Comparison of ENCODE assay signal across 17 cellular contexts in genomic region chr2:217861334-217861877, GRCh38.
"Had no signal": no experiment of that assay in that cellular context is flagged by ENCODE, and none has a peak within 500 bp of the region (broad histone marks: within the 10 kb centered on the region; RNA-seq: fewer than 3 reads in every experiment).

No MANE protein-coding gene starts in this region.

- H3K9me3 ChIP-seq: stomach had no signal

- H3K36me3 ChIP-seq: cardiac muscle cell had no signal

- H3K4me3 ChIP-seq: cardiac muscle cell, SK-N-MC, skin epidermis, stomach had no signal

- H3K9me3 Mint-ChIP-seq: activated CD4-positive, alpha-beta memory T cell treated with anti-CD3 and anti-CD28 coated beads for 36 hours; effector memory CD8-positive, alpha-beta T cell; naive thymus-derived CD4-positive, alpha-beta T cell; T-cell; WTC11 had no signal

- DNase-seq: activated CD4-positive, alpha-beta memory T cell treated with anti-CD3 and anti-CD28 coated beads for 36 hours; activated CD4-positive, alpha-beta T cell treated with anti-CD3 and anti-CD28 coated beads for 36 hours; amniotic stem cell; effector memory CD8-positive, alpha-beta T cell; glutamatergic neuron; mesenchymal stem cell; naive thymus-derived CD4-positive, alpha-beta T cell; retina; stimulated activated CD4-positive, alpha-beta T cell treated with anti-CD3 and anti-CD28 coated beads, Interleukin-4, amount 100 ng/mL, for 1 hour; stomach; T-cell had no signal

- H3K27me3 ChIP-seq: stomach had no signal

- H3K36me3 Mint-ChIP-seq: activated CD4-positive, alpha-beta memory T cell treated with anti-CD3 and anti-CD28 coated beads for 36 hours; activated naive CD8-positive, alpha-beta T cell; naive thymus-derived CD4-positive, alpha-beta T cell; T-cell; WTC11 had no signal

- H3K27ac ChIP-seq: cardiac muscle cell, SK-N-MC had no signal

- ATAC-seq: activated CD4-positive, alpha-beta T cell treated with anti-CD3 and anti-CD28 coated beads for 36 hours; effector memory CD8-positive, alpha-beta T cell; left lobe of liver; naive thymus-derived CD4-positive, alpha-beta T cell; T-cell; WTC11 had no signal

- H3K4me3 Mint-ChIP-seq: activated CD4-positive, alpha-beta memory T cell treated with anti-CD3 and anti-CD28 coated beads for 36 hours; activated CD4-positive, alpha-beta T cell treated with anti-CD3 and anti-CD28 coated beads for 36 hours; activated naive CD8-positive, alpha-beta T cell; effector memory CD8-positive, alpha-beta T cell; naive thymus-derived CD4-positive, alpha-beta T cell; T-cell; WTC11 had no signal

- H3K4me1 Mint-ChIP-seq: activated CD4-positive, alpha-beta T cell treated with anti-CD3 and anti-CD28 coated beads for 36 hours; naive thymus-derived CD4-positive, alpha-beta T cell had no signal

- H3K27me3 Mint-ChIP-seq: activated CD4-positive, alpha-beta memory T cell treated with anti-CD3 and anti-CD28 coated beads for 36 hours; activated CD4-positive, alpha-beta T cell treated with anti-CD3 and anti-CD28 coated beads for 36 hours; activated naive CD8-positive, alpha-beta T cell had no signal

- H3K27ac Mint-ChIP-seq: activated CD4-positive, alpha-beta memory T cell treated with anti-CD3 and anti-CD28 coated beads for 36 hours; activated CD4-positive, alpha-beta T cell treated with anti-CD3 and anti-CD28 coated beads for 36 hours; activated naive CD8-positive, alpha-beta T cell; effector memory CD8-positive, alpha-beta T cell; naive thymus-derived CD4-positive, alpha-beta T cell; T-cell; WTC11 had no signal
